20 cellular contexts compared by ENCODE assay signal in the genomic region with DNA sequence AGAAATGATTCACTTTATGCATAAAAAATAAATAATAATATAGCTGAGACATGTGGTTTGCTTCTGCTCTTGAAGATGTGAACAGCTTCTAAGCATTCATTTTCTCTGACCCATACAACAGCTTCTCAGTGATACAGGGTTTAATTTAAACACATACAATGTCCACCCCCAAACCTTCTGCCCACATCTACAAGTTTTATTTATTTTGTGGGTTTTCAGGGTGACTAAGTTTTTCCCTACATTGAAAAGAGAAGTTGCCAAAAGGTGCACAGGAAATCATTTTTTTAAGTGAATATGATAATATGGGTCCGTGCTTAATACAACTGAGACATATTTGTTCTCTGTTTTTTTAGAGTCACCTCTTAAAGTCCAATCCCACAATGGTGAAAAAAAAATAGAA. TPM values are rescaled to one million over a fixed set of nuclear protein-coding genes. Genes with fewer than 3 reads are reported as not detected.
DNase-seq lines count a peak whose midpoint lies in the region; ATAC-seq, FAIRE-seq and TF ChIP-seq lines count a peak whose summit lies in the region.
"Had no signal": no experiment of that assay in that cellular context is flagged by ENCODE, and none has a peak within 500 bp of the region (broad histone marks: within the 10 kb centered on the region; RNA-seq: fewer than 3 reads in every experiment).

No MANE protein-coding gene starts in this region.

- ATAC-seq in SK-N-SH treated with all-trans-retinoic acid at 6 μM for 48 hours: no peak
- ATAC-seq in stimulated activated naive B cell treated with anti-CD40 and anti-IgM and Interleukin-4, amounts not matched to agents 10 μg/mL and 1 μg/mL and 100 μg/mL, for 72 hours (replicated peaks): peak; percentile 72 to 73
- ATAC-seq in HG02798 (IDR thresholded peaks at IDR 0.05; ENCODE audit: poor library complexity, unreplicated experiment): no peak
- ATAC-seq: activated T-cell treated with anti-CD3 and anti-CD28 coated beads, Interleukin-2, amount 50 U/mL, for 4 hours; stimulated activated naive CD8-positive, alpha-beta T cell treated with anti-CD3 and anti-CD28 coated beads, Interleukin-15, Interleukin-2, amounts not matched to agents 100 U/mL and 50 U/mL, for 24 hours had no signal

- H3K27me3 ChIP-seq in SK-N-SH (ENCODE audit: insufficient read depth): no peaks in the 10 kb centered on the region
- H3K27me3 ChIP-seq: upper lobe of left lung had no signal

- H3K27ac ChIP-seq in SK-N-SH (ENCODE audit: low read depth in 2 of 2, low read length in 1 of 2): peak overlapping the region in 1 of 2 experiments; percentile 52; a peak in 2 of 4 replicates
- H3K27ac ChIP-seq in RWPE1: no peak overlapping the region
- H3K27ac ChIP-seq: upper lobe of left lung had no signal

- CTCF ChIA-PET in SK-N-SH (lab: Yijun Ruan, JAX): interaction anchor here (0.7 to 3.4 kb wide), 2 partner anchors 10 to 1453 kb away, joined by 3 to 20 read pairs; no protein-coding TSS in a partner anchor
- CTCF ChIA-PET in RWPE1 (lab: Yijun Ruan, JAX): interaction anchor here (0.6 kb wide), 1 partner anchor 1147 kb away, joined by 3 read pairs; no protein-coding TSS in a partner anchor

- no peak overlapping the region for H3K27ac Mint-ChIP-seq in stimulated activated naive B cell treated with anti-CD40 and anti-IgM and Interleukin-4, amounts not matched to agents 10 μg/mL and 1 μg/mL and 100 μg/mL, for 72 hours
- H3K27ac Mint-ChIP-seq: activated naive CD8-positive, alpha-beta T cell; CD14-positive monocyte had no signal

- TF ChIP-seq CTCF in SK-N-SH (IDR thresholded peaks at IDR 0.05) (no peak), choroid plexus epithelial cell (conservative IDR thresholded peaks at IDR 0.05; ENCODE audit: low read depth, low read length) (no peak), RWPE1 (conservative IDR thresholded peaks at IDR 0.05; ENCODE audit: low read depth) (no peak)

- POLR2A ChIA-PET in SK-N-SH (lab: Yijun Ruan, JAX) (no interaction called here), RWPE1 (lab: Yijun Ruan, JAX; ENCODE audit: low non-redundant PET) (no interaction called here)

- WGBS in SK-N-SH (ENCODE audit: low lambda C conversion rate): 67% methylated on average over 1 of the region's 1 CpG

- DNase-seq in SK-N-SH (no peak), RCC 7860 (ENCODE audit: low spot score) (peak; percentile 48), choroid plexus epithelial cell (ENCODE audit: low read depth) (peak; percentile 64), NCI-H146 (lab: John Stamatoyannopoulos, UW) (no peak), RWPE1 (ENCODE audit: low spot score) (no peak)
- no peak for DNase-seq in stimulated activated naive B cell treated with anti-CD40 and anti-IgM and Interleukin-4, amounts not matched to agents 10 μg/mL and 1 μg/mL and 100 μg/mL, for 72 hours
- DNase-seq: activated CD4-positive, alpha-beta T cell treated with anti-CD3 and anti-CD28 coated beads, Interleukin-2, amount 50 U/mL, for 48 hours; activated T-cell treated with anti-CD3 and anti-CD28 coated beads, Interleukin-2, amount 50 U/mL, for 4 hours; effector CD8-positive, alpha-beta T cell; NCI-H2081 treated with DMSO at 0.1 percent for 48 hours; NCI-H524; retina; stimulated activated naive CD8-positive, alpha-beta T cell treated with anti-CD3 and anti-CD28 coated beads, Interleukin-15, Interleukin-2, amounts not matched to agents 100 U/mL and 50 U/mL, for 24 hours; upper lobe of left lung had no signal

- peaks cover 0 to 1% of the 10 kb centered on the region in 2 donors for H3K9me3 Mint-ChIP-seq in stimulated activated naive B cell treated with anti-CD40 and anti-IgM and Interleukin-4, amounts not matched to agents 10 μg/mL and 1 μg/mL and 100 μg/mL, for 72 hours
- H3K9me3 Mint-ChIP-seq: activated T-cell treated with anti-CD3 and anti-CD28 coated beads, Interleukin-2, amount 50 U/mL, for 4 hours; mesothelial cell of epicardium had no signal

- no peaks in the 10 kb centered on the region for H3K9me3 ChIP-seq in SK-N-SH
- H3K9me3 ChIP-seq: upper lobe of left lung had no signal

- H3K36me3 Mint-ChIP-seq in stimulated activated naive B cell treated with anti-CD40 and anti-IgM and Interleukin-4, amounts not matched to agents 10 μg/mL and 1 μg/mL and 100 μg/mL, for 72 hours: no peaks in the 10 kb centered on the region
- H3K36me3 Mint-ChIP-seq: activated naive CD8-positive, alpha-beta T cell; CD14-positive monocyte had no signal

- H3K4me3 ChIP-seq in SK-N-SH (ENCODE audit: low read depth in 2 of 2, low read length in 1 of 2): no peak overlapping the region
- H3K4me3 ChIP-seq in choroid plexus epithelial cell (ENCODE audit: low read depth, low read length): no peak overlapping the region
- H3K4me3 ChIP-seq: upper lobe of left lung had no signal

- H3K36me3 ChIP-seq in SK-N-SH (replicated peaks in 1 of 2; ENCODE audit: control insufficient read depth in 1 of 2, insufficient read depth in 2 of 2, low read length in 1 of 2): peaks cover 50 to 67% of the 10 kb centered on the region in 2 experiments
- H3K36me3 ChIP-seq: upper lobe of left lung had no signal

- peaks cover 0 to 3% of the 10 kb centered on the region in 2 donors for H3K4me1 Mint-ChIP-seq in stimulated activated naive B cell treated with anti-CD40 and anti-IgM and Interleukin-4, amounts not matched to agents 10 μg/mL and 1 μg/mL and 100 μg/mL, for 72 hours
- H3K4me1 Mint-ChIP-seq: CD14-positive monocyte had no signal

- H3K9me2 ChIP-seq in SK-N-SH: no peaks in the 10 kb centered on the region

- H2AFZ ChIP-seq in SK-N-SH (ENCODE audit: low read depth): no peak overlapping the region

- no peak overlapping the region for H3K4me3 Mint-ChIP-seq in stimulated activated naive B cell treated with anti-CD40 and anti-IgM and Interleukin-4, amounts not matched to agents 10 μg/mL and 1 μg/mL and 100 μg/mL, for 72 hours
- H3K4me3 Mint-ChIP-seq: activated naive CD8-positive, alpha-beta T cell; activated T-cell treated with anti-CD3 and anti-CD28 coated beads, Interleukin-2, amount 50 U/mL, for 4 hours; CD14-positive monocyte; mesothelial cell of epicardium had no signal

- H3K4me2 ChIP-seq in SK-N-SH: no peak overlapping the region

- H3K79me2 ChIP-seq in SK-N-SH (ENCODE audit: insufficient read depth): peaks cover 31% of the 10 kb centered on the region

- no peak for TF ChIP-seq EP300 in SK-N-SH (IDR thresholded peaks at IDR 0.05; ENCODE audit: borderline replicate concordance in 1 of 2, low read depth in 1 of 2, low read length in 1 of 2)

- H3K9ac ChIP-seq in SK-N-SH: no peak overlapping the region

- H3K4me1 ChIP-seq in SK-N-SH (ENCODE audit: control insufficient read depth in 1 of 2, insufficient read depth in 2 of 2, low read depth in 1 of 2, low read length in 1 of 2): peaks cover 0 to 7% of the 10 kb centered on the region in 2 experiments; a peak in 1 of 4 replicates
- H3K4me1 ChIP-seq: upper lobe of left lung had no signal

- peaks cover 0 to 5% of the 10 kb centered on the region in 2 donors for H3K27me3 Mint-ChIP-seq in stimulated activated naive B cell treated with anti-CD40 and anti-IgM and Interleukin-4, amounts not matched to agents 10 μg/mL and 1 μg/mL and 100 μg/mL, for 72 hours

- peaks cover 94% of the 10 kb centered on the region for H3F3A ChIP-seq in SK-N-SH (replicated peaks; ENCODE audit: insufficient read depth)

- peaks cover 29% of the 10 kb centered on the region for H4K20me1 ChIP-seq in SK-N-SH (ENCODE audit: insufficient read depth)

- no peak for TF ChIP-seq RAD21 in SK-N-SH (IDR thresholded peaks at IDR 0.05; ENCODE audit: low read length)

- FAIRE-seq in RCC 7860 (lab: Jason Lieb, UNC): no peak
- FAIRE-seq: GM19239 had no signal

TF ChIP-seq in SK-N-SH, 30 proteins besides CTCF, POLR2A, EP300 and RAD21:
- peak; percentile 11; the same call in 1 of the 2 replicates for TF ChIP-seq NFIC (IDR thresholded peaks at IDR 0.05; ENCODE audit: borderline replicate concordance)
- no peak for TF ChIP-seq MEF2A (IDR thresholded peaks at IDR 0.05; ENCODE audit: borderline replicate concordance, low read depth)
- TF ChIP-seq CHD2 (IDR thresholded peaks at IDR 0.05; ENCODE audit: low read length, partially characterized antibody): no peak
- TF ChIP-seq POLR2AphosphoS5 (IDR thresholded peaks at IDR 0.05; ENCODE audit: low read depth, low read length): peak; percentile 67
- TF ChIP-seq FOXJ3 (CRISPR knock-in tag; IDR thresholded peaks at IDR 0.05): no peak

TF ChIP-seq in SK-N-SH treated with all-trans-retinoic acid at 6 μM for 48 hours, 23 proteins besides CTCF, POLR2A, EP300 and RAD21:
- TF ChIP-seq OSR1 (CRISPR knock-in tag; IDR thresholded peaks at IDR 0.05): no peak
- TF ChIP-seq ZFP3 (CRISPR knock-in tag; IDR thresholded peaks at IDR 0.05): no peak
- TF ChIP-seq RARB (CRISPR knock-in tag; IDR thresholded peaks at IDR 0.05): no peak
- TF ChIP-seq GLIS3 (CRISPR knock-in tag; IDR thresholded peaks at IDR 0.05): no peak
- TF ChIP-seq ISL1 (CRISPR knock-in tag; IDR thresholded peaks at IDR 0.05): no peak
- no peak for TF ChIP-seq ZC3H10 (CRISPR knock-in tag; IDR thresholded peaks at IDR 0.05)
- TF ChIP-seq ESRRG (CRISPR knock-in tag; IDR thresholded peaks at IDR 0.05): no peak
- no peak for TF ChIP-seq ZFP30 (CRISPR knock-in tag; IDR thresholded peaks at IDR 0.05)

RNA-seq across cellular contexts. Expression of a gene that starts 17.2 kb away (rescaled TPM):
- polyA plus RNA-seq in SK-N-SH (2012; rRNA removed): 81.0 and 110 TPM in 2 replicates
- polyA plus RNA-seq in SK-N-SH (2012; cell fraction: cytosol; rRNA removed): 68.9 and 78.0 TPM in 2 replicates
- 100 and 120 TPM in 2 replicates for polyA plus RNA-seq in SK-N-SH (2012; cell fraction: nucleus; rRNA removed)

Comparison
In these comparisons a context has a peak if more than half of its experiments do, and no peak if none do; other contexts are left out.
1. DNase-seq: peak in RCC 7860 (single experiment) and choroid plexus epithelial cell (single experiment); none in SK-N-SH (single experiment), stimulated activated naive B cell treated with anti-CD40 and anti-IgM and Interleukin-4, amounts not matched to agents 10 μg/mL and 1 μg/mL and 100 μg/mL, for 72 hours (single experiment), NCI-H146 (single experiment) and RWPE1 (single experiment).
2. ATAC-seq: peak in stimulated activated naive B cell treated with anti-CD40 and anti-IgM and Interleukin-4, amounts not matched to agents 10 μg/mL and 1 μg/mL and 100 μg/mL, for 72 hours (2 of 2); none in SK-N-SH treated with all-trans-retinoic acid at 6 μM for 48 hours (single experiment) and HG02798 (single experiment).